In the genomic region with DNA sequence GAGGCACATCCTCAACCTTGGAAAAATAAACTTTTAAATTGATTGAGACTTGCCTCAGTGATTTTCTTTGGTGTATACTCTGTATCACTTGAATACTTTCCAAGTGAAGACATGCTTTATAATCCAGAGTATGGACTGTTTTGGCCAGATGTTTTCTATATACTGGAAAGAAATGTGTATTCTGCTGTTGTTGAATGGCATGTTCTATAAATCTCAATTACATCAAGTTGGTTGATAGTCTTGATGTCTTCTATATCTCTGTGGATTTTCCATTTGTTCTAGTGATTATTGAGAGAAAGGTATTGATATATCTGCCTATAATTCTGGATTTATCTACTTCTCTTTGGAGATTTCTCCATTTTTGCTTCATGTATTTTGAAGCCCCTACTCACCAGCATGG, we compare ENCODE assay signal across 32 cellular contexts. TPM values are rescaled to one million over a fixed set of nuclear protein-coding genes. Genes with fewer than 3 reads are reported as not detected.
"Had no signal": no experiment of that assay in that cellular context is flagged by ENCODE, and none has a peak within 500 bp of the region (broad histone marks: within the 10 kb centered on the region; RNA-seq: fewer than 3 reads in every experiment).

No MANE protein-coding gene starts in this region.

- H3K4me3 ChIP-seq: coronary artery, dorsolateral prefrontal cortex, esophagus squamous epithelium, gastroesophageal sphincter, heart right ventricle had no signal

- FAIRE-seq: astrocyte had no signal

- H3K4me3 Mint-ChIP-seq: activated B cell treated with CpG ODN at 0.5 μM for 24 hours; activated CD8-positive, alpha-beta T cell treated with anti-CD3 and anti-CD28 coated beads for 36 hours; activated naive CD8-positive, alpha-beta T cell; activated T-cell treated with anti-CD3 and anti-CD28 coated beads, Interleukin-2, amount 50 U/mL, for 4 hours; activated T-helper 17 cell treated with anti-CD3 and anti-CD28 coated beads, Interleukin-2, amount 50 U/mL, for 72 hours; central memory CD8-positive, alpha-beta T cell; dendritic cell treated with granulocyte-macrophage colony-stimulating factor and Interleukin-4, amounts not matched to agents 40 ng/mL and 50 ng/mL, for 4 days; T-helper 1 cell treated with Interleukin-12 subunit alpha and Interleukin-12 subunit beta and Interleukin-4 antibody, amounts not matched to agents 30 μg/mL and 1 μg/mL, for 36 hours had no signal

- H3K4me1 ChIP-seq: gastroesophageal sphincter had no signal

- H3K27me3 ChIP-seq: brain microvascular endothelial cell had no signal

- H3K36me3 ChIP-seq: brain microvascular endothelial cell, gastroesophageal sphincter, heart right ventricle, WERI-Rb-1 had no signal

- H3K27ac ChIP-seq: brain microvascular endothelial cell, coronary artery, dorsolateral prefrontal cortex, gastroesophageal sphincter, heart right ventricle, WERI-Rb-1 had no signal

- H3K9me3 Mint-ChIP-seq: activated CD8-positive, alpha-beta T cell treated with anti-CD3 and anti-CD28 coated beads for 36 hours; activated T-cell treated with anti-CD3 and anti-CD28 coated beads, Interleukin-2, amount 50 U/mL, for 4 hours; central memory CD8-positive, alpha-beta T cell; dendritic cell treated with granulocyte-macrophage colony-stimulating factor and Interleukin-4, amounts not matched to agents 40 ng/mL and 50 ng/mL, for 4 days; T-helper 1 cell treated with Interleukin-12 subunit alpha and Interleukin-12 subunit beta and Interleukin-4 antibody, amounts not matched to agents 30 μg/mL and 1 μg/mL, for 36 hours had no signal

- ATAC-seq: activated CD4-positive, CD25-positive, alpha-beta regulatory T cell treated with anti-CD3 and anti-CD28 coated beads, Interleukin-2, amount 50 U/mL, for 24 hours; activated CD8-positive, alpha-beta T cell treated with anti-CD3 and anti-CD28 coated beads for 36 hours; activated T-cell treated with anti-CD3 and anti-CD28 coated beads, Interleukin-2, amount 50 U/mL, for 4 hours; activated T-helper 17 cell treated with anti-CD3 and anti-CD28 coated beads, Interleukin-2, amount 50 U/mL, for 72 hours; gastroesophageal sphincter had no signal

- DNase-seq: activated B cell treated with CpG ODN at 0.5 μM for 24 hours; activated CD4-positive, alpha-beta T cell treated with anti-CD3 and anti-CD28 coated beads for 48 hours; activated CD4-positive, alpha-beta T cell treated with anti-CD3 and anti-CD28 coated beads, Interleukin-2, amount 50 U/mL, for 1 hour; activated CD4-positive, alpha-beta T cell treated with anti-CD3 and anti-CD28 coated beads, Interleukin-2, amount 50 U/mL, for 48 hours; activated CD8-positive, alpha-beta memory T cell treated with anti-CD3 and anti-CD28 coated beads for 24 hours; activated CD8-positive, alpha-beta T cell treated with anti-CD3 and anti-CD28 coated beads for 36 hours; activated effector memory CD4-positive, alpha-beta T cell treated with Interleukin-2 at 50 U/mL for 16 hours; activated gamma-delta T cell treated with Interleukin-2 at 50 U/mL for 16 hours; activated naive CD4-positive, alpha-beta T cell treated with anti-CD3 and anti-CD28 coated beads, Interleukin-2, amount 50 U/mL, for 16 hours; activated naive CD4-positive, alpha-beta T cell treated with Interleukin-2 at 50 U/mL for 16 hours; activated T-cell treated with anti-CD3 and anti-CD28 coated beads, Interleukin-2, amount 50 U/mL, for 4 hours; amniotic stem cell; anterior cingulate cortex; brain microvascular endothelial cell; dorsolateral prefrontal cortex; effector memory CD4-positive, alpha-beta T cell; esophagus squamous epithelium; foreskin melanocyte; heart right ventricle; T-helper 9 cell; WERI-Rb-1 had no signal

- H3K9me3 ChIP-seq: esophagus squamous epithelium had no signal

- H3K4me1 Mint-ChIP-seq: activated B cell treated with CpG ODN at 0.5 μM for 24 hours; activated T-helper 17 cell treated with anti-CD3 and anti-CD28 coated beads, Interleukin-2, amount 50 U/mL, for 72 hours; central memory CD8-positive, alpha-beta T cell had no signal

- H3K27ac Mint-ChIP-seq: activated B cell treated with CpG ODN at 0.5 μM for 24 hours; activated CD8-positive, alpha-beta T cell treated with anti-CD3 and anti-CD28 coated beads for 36 hours; activated naive CD8-positive, alpha-beta T cell; activated T-helper 17 cell treated with anti-CD3 and anti-CD28 coated beads, Interleukin-2, amount 50 U/mL, for 72 hours; dendritic cell treated with granulocyte-macrophage colony-stimulating factor and Interleukin-4, amounts not matched to agents 40 ng/mL and 50 ng/mL, for 4 days; T-helper 1 cell treated with Interleukin-12 subunit alpha and Interleukin-12 subunit beta and Interleukin-4 antibody, amounts not matched to agents 30 μg/mL and 1 μg/mL, for 36 hours had no signal

- H3K36me3 Mint-ChIP-seq: activated naive CD8-positive, alpha-beta T cell had no signal

RNA-seq across cellular contexts. Expression of gene CFAP57, which starts 37.5 kb away (rescaled TPM):
- total RNA-seq: activated B cell treated with CpG ODN at 0.5 μM for 24 hours; bronchial epithelial cell; esophagus squamous epithelium; gastroesophageal sphincter; T-helper 2 cell treated with Interferon-gamma antibody and Interleukin-4, amounts not matched to agents 100 ng/mL and 5 ng/mL, for 36 hours had no signal
